Comparison of ENCODE assay signal across 8 cellular contexts in the genomic region with DNA sequence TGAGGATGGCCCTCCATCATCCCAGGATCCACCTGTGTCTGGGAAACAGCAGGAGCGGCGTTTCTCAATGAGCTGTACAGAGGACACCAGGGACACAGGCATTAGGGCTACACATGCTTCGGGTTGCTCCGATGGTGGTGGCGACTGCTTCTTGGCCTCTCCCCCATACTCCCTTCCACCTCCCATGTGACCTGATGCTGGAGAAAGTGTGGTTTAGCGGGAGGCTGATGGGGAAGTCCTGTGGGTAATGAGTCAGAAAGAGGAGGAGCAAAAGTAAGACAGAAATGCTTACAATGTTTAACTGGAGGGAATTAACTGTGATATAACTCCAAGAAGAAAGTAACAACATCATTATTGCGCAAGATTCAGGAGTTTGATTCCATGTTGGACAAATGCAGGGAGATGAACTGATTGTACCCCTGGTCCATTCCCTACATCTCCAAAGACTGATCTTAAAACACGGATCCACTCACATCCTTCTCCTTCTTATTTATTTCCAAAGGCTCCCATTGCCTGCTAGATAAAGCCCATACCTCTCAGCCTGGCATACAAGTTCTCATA.
DNase-seq lines count a peak whose midpoint lies in the region; ATAC-seq lines count a peak whose summit lies in the region.

No MANE protein-coding gene starts in this region.

- peaks cover 17% of the 10 kb centered on the region for H3K4me1 Mint-ChIP-seq in activated CD4-positive, alpha-beta T cell treated with anti-CD3 and anti-CD28 coated beads, Interleukin-2, amount 10 ng/mL, durations not matched to agents 24 days and 14 days
- peaks cover 26% of the 10 kb centered on the region for H3K4me1 Mint-ChIP-seq in activated T-cell treated with anti-CD3 and anti-CD28 coated beads, Interleukin-2, amount 50 U/mL, for 72 hours (ENCODE audit: low read depth)

- H3K9me3 Mint-ChIP-seq in activated CD4-positive, alpha-beta T cell treated with anti-CD3 and anti-CD28 coated beads, Interleukin-2, amount 10 ng/mL, durations not matched to agents 24 days and 14 days, result peaks cover 4% of the 10 kb centered on the region
- no peaks in the 10 kb centered on the region for H3K9me3 Mint-ChIP-seq in activated T-cell treated with anti-CD3 and anti-CD28 coated beads, Interleukin-2, amount 50 U/mL, for 72 hours

- H3K36me3 Mint-ChIP-seq in activated CD4-positive, alpha-beta T cell treated with anti-CD3 and anti-CD28 coated beads, Interleukin-2, amount 10 ng/mL, durations not matched to agents 24 days and 14 days (ENCODE audit: low read depth), result no peaks in the 10 kb centered on the region
- no peaks in the 10 kb centered on the region for H3K36me3 Mint-ChIP-seq in activated T-cell treated with anti-CD3 and anti-CD28 coated beads, Interleukin-2, amount 50 U/mL, for 72 hours (ENCODE audit: insufficient read depth in 2 of 2)

- peak overlapping the region; percentile 24 for H3K4me3 Mint-ChIP-seq in activated CD4-positive, alpha-beta T cell treated with anti-CD3 and anti-CD28 coated beads, Interleukin-2, amount 10 ng/mL, durations not matched to agents 24 days and 14 days
- H3K4me3 Mint-ChIP-seq in activated T-cell treated with anti-CD3 and anti-CD28 coated beads, Interleukin-2, amount 50 U/mL, for 72 hours, result peak overlapping the region; percentile 4 to 72

- peaks cover 35% of the 10 kb centered on the region for H3K27me3 Mint-ChIP-seq in activated CD4-positive, alpha-beta T cell treated with anti-CD3 and anti-CD28 coated beads, Interleukin-2, amount 10 ng/mL, durations not matched to agents 24 days and 14 days
- H3K27me3 Mint-ChIP-seq in activated T-cell treated with anti-CD3 and anti-CD28 coated beads, Interleukin-2, amount 50 U/mL, for 72 hours (ENCODE audit: low read depth), result peaks cover 48% of the 10 kb centered on the region

- intact Hi-C loops in activated CD4-positive, alpha-beta T cell treated with anti-CD3 and anti-CD28 coated beads, Interleukin-2, amount 10 ng/mL, durations not matched to agents 24 days and 14 days (cut with micrococcal nuclease), result no loop called here

- peak; percentile 91 for ATAC-seq in HG03432 (IDR thresholded peaks at IDR 0.05; ENCODE audit: unreplicated experiment)
- ATAC-seq in activated T-cell treated with anti-CD3 and anti-CD28 coated beads, Interleukin-2, amount 50 U/mL, for 72 hours (replicated peaks in 1 of 2), result peak; percentile 92 to 97

- DNase-seq in activated CD4-positive, alpha-beta T cell treated with anti-CD3 and anti-CD28 coated beads, Interleukin-2, amount 10 ng/mL, durations not matched to agents 24 days and 14 days, result peak; percentile 81
- DNase-seq in activated CD4-positive, alpha-beta T cell treated with anti-CD3 and anti-CD28 coated beads, Interleukin-2, amount 50 U/mL, for 4 hours, result no peak
- peak; percentile 45 to 70 for DNase-seq in activated T-cell treated with anti-CD3 and anti-CD28 coated beads, Interleukin-2, amount 50 U/mL, for 72 hours
- peak; percentile 4 for DNase-seq in stimulated activated CD4-positive, alpha-beta T cell treated with anti-CD3 and anti-CD28 coated beads, Interleukin-4, amount 100 ng/mL, for 24 hours
- no peak for DNase-seq in DMS 273 (lab: John Stamatoyannopoulos, UW; ENCODE audit: unreplicated experiment)
- DNase-seq in effector CD8-positive, alpha-beta T cell (lab: John Stamatoyannopoulos, UW), result no peak
- no peak for DNase-seq in ureter (ENCODE audit: low spot score)

- peak overlapping the region; percentile 59 for H3K27ac Mint-ChIP-seq in activated CD4-positive, alpha-beta T cell treated with anti-CD3 and anti-CD28 coated beads, Interleukin-2, amount 10 ng/mL, durations not matched to agents 24 days and 14 days
- no peak overlapping the region for H3K27ac Mint-ChIP-seq in activated T-cell treated with anti-CD3 and anti-CD28 coated beads, Interleukin-2, amount 50 U/mL, for 72 hours

Comparison
In these comparisons a context has a peak if more than half of its experiments do, and no peak if none do; other contexts are left out.
1. DNase-seq: peak in activated CD4-positive, alpha-beta T cell treated with anti-CD3 and anti-CD28 coated beads, Interleukin-2, amount 10 ng/mL, durations not matched to agents 24 days and 14 days (single experiment), activated T-cell treated with anti-CD3 and anti-CD28 coated beads, Interleukin-2, amount 50 U/mL, for 72 hours (2 of 2) and stimulated activated CD4-positive, alpha-beta T cell treated with anti-CD3 and anti-CD28 coated beads, Interleukin-4, amount 100 ng/mL, for 24 hours (single experiment); none in activated CD4-positive, alpha-beta T cell treated with anti-CD3 and anti-CD28 coated beads, Interleukin-2, amount 50 U/mL, for 4 hours (0 of 2), DMS 273 (single experiment), effector CD8-positive, alpha-beta T cell (single experiment) and ureter (single experiment).